In the genomic region with DNA sequence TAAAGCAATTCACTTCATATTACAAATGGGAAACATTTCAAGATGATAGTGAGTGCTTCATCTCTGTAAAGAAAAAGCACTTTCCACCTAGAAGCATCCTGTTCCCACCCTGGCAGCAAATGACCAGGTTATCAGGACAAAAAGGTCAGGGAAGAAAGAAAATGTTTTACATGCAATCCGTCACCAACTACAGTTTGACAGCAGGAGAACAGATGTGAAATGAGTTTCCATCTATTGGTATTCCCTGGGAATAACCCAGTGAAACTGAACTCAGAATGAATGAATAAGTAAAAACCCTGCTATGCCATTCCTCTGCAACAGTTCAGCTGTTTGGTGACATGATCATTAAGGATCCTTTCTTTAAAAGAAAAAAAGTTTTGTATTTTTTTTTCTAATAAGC, we compare ENCODE assay signal across 24 cellular contexts.
"Had no signal": no experiment of that assay in that cellular context is flagged by ENCODE, and none has a peak within 500 bp of the region (broad histone marks: within the 10 kb centered on the region; RNA-seq: fewer than 3 reads in every experiment).

No MANE protein-coding gene starts in this region.

- H3K27ac Mint-ChIP-seq: dendritic cell treated with granulocyte-macrophage colony-stimulating factor and Interleukin-4, amounts not matched to agents 40 ng/mL and 50 ng/mL, for 4 days; effector memory CD8-positive, alpha-beta T cell; endodermal cell had no signal

- H3K4me1 Mint-ChIP-seq: endodermal cell had no signal

- DNase-seq: colonic mucosa; cortex of kidney; dermis blood vessel endothelial cell; dorsolateral prefrontal cortex; effector CD4-positive, alpha-beta T cell; effector CD8-positive, alpha-beta T cell; effector memory CD4-positive, alpha-beta T cell; effector memory CD8-positive, alpha-beta T cell; endodermal cell; erythroblast; esophagus squamous epithelium; foreskin fibroblast; foreskin melanocyte; gastrocnemius medialis; glutamatergic neuron; head of caudate nucleus; heart left ventricle; heart right ventricle had no signal

- H3K27me3 Mint-ChIP-seq: dendritic cell treated with granulocyte-macrophage colony-stimulating factor and Interleukin-4, amounts not matched to agents 40 ng/mL and 50 ng/mL, for 4 days; effector memory CD8-positive, alpha-beta T cell had no signal

- ATAC-seq: effector memory CD8-positive, alpha-beta T cell; esophagus mucosa; gastrocnemius medialis; gastroesophageal sphincter; heart left ventricle; heart right ventricle had no signal

- H3K4me3 Mint-ChIP-seq: dendritic cell treated with granulocyte-macrophage colony-stimulating factor and Interleukin-4, amounts not matched to agents 40 ng/mL and 50 ng/mL, for 4 days; effector memory CD8-positive, alpha-beta T cell; endodermal cell had no signal

- H3K4me3 ChIP-seq: colonic mucosa, coronary artery, dorsolateral prefrontal cortex, esophagus muscularis mucosa, esophagus squamous epithelium, gastrocnemius medialis, gastroesophageal sphincter, heart left ventricle, heart right ventricle had no signal

- H3K9me3 ChIP-seq: colonic mucosa, esophagus muscularis mucosa, esophagus squamous epithelium, gastrocnemius medialis, gastroesophageal sphincter, heart left ventricle had no signal

- H3K36me3 ChIP-seq: colonic mucosa, esophagus muscularis mucosa, esophagus squamous epithelium, gastrocnemius medialis, gastroesophageal sphincter, heart left ventricle, heart right ventricle had no signal

- H3K27ac ChIP-seq: colonic mucosa, coronary artery, dorsolateral prefrontal cortex, epithelial cell of prostate, esophagus muscularis mucosa, esophagus squamous epithelium, gastrocnemius medialis, gastroesophageal sphincter, heart left ventricle, heart right ventricle had no signal

- H3K4me1 ChIP-seq: colonic mucosa, esophagus muscularis mucosa, esophagus squamous epithelium, gastrocnemius medialis, gastroesophageal sphincter, heart left ventricle, heart right ventricle had no signal

- H3K27me3 ChIP-seq: colonic mucosa, dorsolateral prefrontal cortex, esophagus muscularis mucosa, esophagus squamous epithelium, gastrocnemius medialis, gastroesophageal sphincter, heart left ventricle, heart right ventricle had no signal

- H3K9me3 Mint-ChIP-seq: endodermal cell had no signal
